Comparison of ENCODE assay signal across 1 cellular context in genomic region chrX:49238735-49239134, GRCh38.
TF ChIP-seq lines count a peak whose summit lies in the region.

No MANE protein-coding gene starts in this region.

TF ChIP-seq in HepG2, 621 proteins besides CTCF, POLR2A, EP300 and RAD21:
- TF ChIP-seq HNF4A (CRISPR knock-in tag; IDR thresholded peaks at IDR 0.05), result peak; percentile 43
- no peak for TF ChIP-seq U2AF2 (IDR thresholded peaks at IDR 0.05; ENCODE audit: low read depth, low read length)
- TF ChIP-seq ZNF605 (CRISPR knock-in tag; IDR thresholded peaks at IDR 0.05), result no peak
- no peak for TF ChIP-seq ZSCAN25 (CRISPR knock-in tag; IDR thresholded peaks at IDR 0.05)
- TF ChIP-seq TERF1 (CRISPR knock-in tag; IDR thresholded peaks at IDR 0.05), result no peak
- no peak for TF ChIP-seq ZNF407 (CRISPR knock-in tag; IDR thresholded peaks at IDR 0.05; ENCODE audit: not compliant biosample characterization)
- no peak for TF ChIP-seq YEATS4 (CRISPR knock-in tag; IDR thresholded peaks at IDR 0.05; ENCODE audit: borderline replicate concordance)
- 0 out of 2 replicates have a peak, but pooled peaks have one; percentile 10 for TF ChIP-seq CEBPG (CRISPR knock-in tag; IDR thresholded peaks at IDR 0.05)
- no peak for TF ChIP-seq ZNF792 (CRISPR knock-in tag; IDR thresholded peaks at IDR 0.05)
- no peak for TF ChIP-seq POGK (CRISPR knock-in tag; conservative IDR thresholded peaks at IDR 0.05)
- TF ChIP-seq CBX5 (CRISPR knock-in tag; IDR thresholded peaks at IDR 0.05; ENCODE audit: borderline replicate concordance), result no peak
- TF ChIP-seq KDM2A (CRISPR knock-in tag; IDR thresholded peaks at IDR 0.05; ENCODE audit: borderline replicate concordance, low read depth), result no peak
- no peak for TF ChIP-seq ZNF839 (CRISPR knock-in tag; IDR thresholded peaks at IDR 0.05; ENCODE audit: borderline replicate concordance)
- no peak for TF ChIP-seq CSRNP1 (CRISPR knock-in tag; IDR thresholded peaks at IDR 0.05)
- TF ChIP-seq ZNF160 (CRISPR knock-in tag; IDR thresholded peaks at IDR 0.05), result no peak
- no peak for TF ChIP-seq ZBTB7A (CRISPR knock-in tag; IDR thresholded peaks at IDR 0.05)
- TF ChIP-seq ARID5B (CRISPR knock-in tag; IDR thresholded peaks at IDR 0.05), result no peak
- peak; percentile 56; the same call in 1 of the 2 replicates for TF ChIP-seq ZNF362 (CRISPR knock-in tag; IDR thresholded peaks at IDR 0.05; ENCODE audit: borderline replicate concordance)
- TF ChIP-seq ZNF629 (CRISPR knock-in tag; conservative IDR thresholded peaks at IDR 0.05), result peak; percentile 65
- TF ChIP-seq ZNF234 (CRISPR knock-in tag; conservative IDR thresholded peaks at IDR 0.05), result no peak
- no peak for TF ChIP-seq ZFP37 (CRISPR knock-in tag; IDR thresholded peaks at IDR 0.05; ENCODE audit: borderline replicate concordance)
- no peak for TF ChIP-seq RFXANK (CRISPR knock-in tag; IDR thresholded peaks at IDR 0.05)
